8 cellular contexts compared by ENCODE assay signal in genomic region chr11:118916842-118917388, GRCh38. TPM values are rescaled to one million over a fixed set of nuclear protein-coding genes. Genes with fewer than 3 reads are reported as not detected.
DNase-seq lines count a peak whose midpoint lies in the region; ATAC-seq, FAIRE-seq and TF ChIP-seq lines count a peak whose summit lies in the region.

No MANE protein-coding gene starts in this region.

- no peaks in the 10 kb centered on the region for H3K27me3 ChIP-seq in SK-N-SH (ENCODE audit: insufficient read depth)
- no peaks in the 10 kb centered on the region for H3K27me3 ChIP-seq in astrocyte (ENCODE audit: insufficient read depth, low read length)
- no peaks in the 10 kb centered on the region for H3K27me3 ChIP-seq in keratinocyte (ENCODE audit: control insufficient read depth, extremely low read depth, insufficient read depth, low read length)
- H3K27me3 ChIP-seq in thymus (ENCODE audit: control insufficient read depth, insufficient read depth): no peaks in the 10 kb centered on the region

- H3K9me3 Mint-ChIP-seq in astrocyte (ENCODE audit: unreplicated experiment): no peaks in the 10 kb centered on the region

- H3K9me2 ChIP-seq in SK-N-SH: no peaks in the 10 kb centered on the region

- no peaks in the 10 kb centered on the region for H3K36me3 Mint-ChIP-seq in astrocyte (ENCODE audit: low read depth, unreplicated experiment)

- 63% methylated on average over 8 of the region's 8 CpGs for WGBS in SK-N-SH (ENCODE audit: low lambda C conversion rate)
- WGBS in thymus: 92% methylated on average over 8 of the region's 8 CpGs

- H4K20me1 ChIP-seq in SK-N-SH (ENCODE audit: insufficient read depth): peaks cover 21% of the 10 kb centered on the region; the same call in 1 of the 2 replicates
- H4K20me1 ChIP-seq in astrocyte (ENCODE audit: insufficient read depth, low read length): peaks cover 32% of the 10 kb centered on the region
- H4K20me1 ChIP-seq in keratinocyte (ENCODE audit: control insufficient read depth, extremely low read depth, insufficient read depth, low read length): no peaks in the 10 kb centered on the region

- peak overlapping the region; percentile 55 for H3K4me3 Mint-ChIP-seq in astrocyte (ENCODE audit: unreplicated experiment)

- DNase-seq in SK-N-SH (no peak), astrocyte (ENCODE audit: low read depth) (peak; percentile 60), keratinocyte (ENCODE audit: low read depth, low spot score) (no peak)
- DNase-seq in stimulated activated naive CD4-positive, alpha-beta T cell (lab: John Stamatoyannopoulos, UW): no peak

- peaks cover 78% of the 10 kb centered on the region for H3K4me1 Mint-ChIP-seq in astrocyte (ENCODE audit: low read depth, unreplicated experiment)

- H3K27ac ChIP-seq in SK-N-SH (ENCODE audit: low read depth in 2 of 2, low read length in 1 of 2) (peak overlapping the region; percentile 47 to 100), astrocyte (ENCODE audit: low read depth, low read length) (peak overlapping the region; percentile 93), keratinocyte (ENCODE audit: control insufficient read depth, insufficient read depth, low read length) (peak overlapping the region; percentile 99), thymus (ENCODE audit: low read depth) (peak overlapping the region; percentile 32)

- peaks cover 0 to 3% of the 10 kb centered on the region in 2 experiments for H3K36me3 ChIP-seq in SK-N-SH (replicated peaks in 1 of 2; ENCODE audit: control insufficient read depth in 1 of 2, insufficient read depth in 2 of 2, low read length in 1 of 2)
- H3K36me3 ChIP-seq in astrocyte (ENCODE audit: insufficient read depth, low read length): no peaks in the 10 kb centered on the region
- peaks cover 4 to 25% of the 10 kb centered on the region in 2 experiments for H3K36me3 ChIP-seq in keratinocyte (ENCODE audit: control insufficient read depth in 2 of 2, extremely low read depth in 1 of 2, insufficient read depth in 2 of 2, low read length in 2 of 2)
- H3K36me3 ChIP-seq in thymus (ENCODE audit: control insufficient read depth, insufficient read depth): peaks cover 9% of the 10 kb centered on the region

- H3K9ac ChIP-seq in SK-N-SH (no peak overlapping the region; the same call in 1 of the 2 replicates), astrocyte (ENCODE audit: low read length) (peak overlapping the region; percentile 86), keratinocyte (ENCODE audit: control insufficient read depth, extremely low read depth, insufficient read depth, low read length) (peak overlapping the region; percentile 88)

- no peak for ATAC-seq in SK-N-SH treated with all-trans-retinoic acid at 6 μM for 48 hours
- ATAC-seq in GM21528 (IDR thresholded peaks at IDR 0.05; ENCODE audit: low FRiP score, unreplicated experiment): no peak
- ATAC-seq in GM18867 (IDR thresholded peaks at IDR 0.05; ENCODE audit: unreplicated experiment): no peak

- H3K27ac Mint-ChIP-seq in astrocyte (ENCODE audit: unreplicated experiment): peak overlapping the region; percentile 99

- H3K4me3 ChIP-seq in SK-N-SH (ENCODE audit: low read depth in 2 of 2, low read length in 1 of 2): no peak overlapping the region
- H3K4me3 ChIP-seq in astrocyte (ENCODE audit: insufficient read depth, low read depth, low read length): no peak overlapping the region
- peak overlapping the region in 2 of 3 experiments; percentile 2 to 12 for H3K4me3 ChIP-seq in keratinocyte (ENCODE audit: control insufficient read depth in 2 of 3, extremely low read depth in 1 of 3, insufficient read depth in 2 of 3, low read depth in 1 of 3, low read length in 3 of 3)
- H3K4me3 ChIP-seq in thymus (ENCODE audit: low read length): no peak overlapping the region

- H3K27me3 Mint-ChIP-seq in astrocyte (ENCODE audit: low read depth, unreplicated experiment): no peaks in the 10 kb centered on the region

- TF ChIP-seq CTCF in SK-N-SH (IDR thresholded peaks at IDR 0.05) (no peak), astrocyte (IDR thresholded peaks at IDR 0.05; ENCODE audit: insufficient read depth, low read depth, low read length) (no peak), keratinocyte (optimal IDR thresholded peaks at IDR 0.05 in 1 of 3, IDR thresholded peaks at IDR 0.05 in 1 of 3, conservative IDR thresholded peaks at IDR 0.05 in 1 of 3; ENCODE audit: extremely low read depth in 1 of 3, insufficient read depth in 2 of 3, low read length in 3 of 3) (no peak)

- no peaks in the 10 kb centered on the region for H3K9me3 ChIP-seq in SK-N-SH
- no peaks in the 10 kb centered on the region for H3K9me3 ChIP-seq in astrocyte (ENCODE audit: insufficient read depth, low read depth, low read length)
- H3K9me3 ChIP-seq in keratinocyte (ENCODE audit: control insufficient read depth, low read depth, low read length): no peaks in the 10 kb centered on the region
- no peaks in the 10 kb centered on the region for H3K9me3 ChIP-seq in thymus (ENCODE audit: control insufficient read depth)

- H2AFZ ChIP-seq in SK-N-SH (ENCODE audit: low read depth) (no peak overlapping the region), astrocyte (ENCODE audit: low read depth, low read length) (no peak overlapping the region), keratinocyte (ENCODE audit: control insufficient read depth, low read length) (no peak overlapping the region)

- POLR2A ChIA-PET in SK-N-SH (lab: Yijun Ruan, JAX): no interaction called here

- dilution Hi-C loops in keratinocyte (cut with MboI; ENCODE audit: extremely low pct_ligation_motif_present, low sequenced_read_pairs): no loop called here

- H3K9me1 ChIP-seq in keratinocyte (ENCODE audit: control insufficient read depth, extremely low read depth, insufficient read depth, low read length): no peaks in the 10 kb centered on the region

- H3K4me2 ChIP-seq in SK-N-SH (peak overlapping the region; percentile 89; the same call in 1 of the 2 replicates), astrocyte (ENCODE audit: low read length) (peak overlapping the region; percentile 98), keratinocyte (ENCODE audit: control insufficient read depth, extremely low read depth, insufficient read depth, low read depth, low read length) (peak overlapping the region; percentile 76)

- no peak for TF ChIP-seq RAD21 in SK-N-SH (IDR thresholded peaks at IDR 0.05; ENCODE audit: low read length)

- peaks cover 57% of the 10 kb centered on the region for H3F3A ChIP-seq in SK-N-SH (replicated peaks; ENCODE audit: insufficient read depth)

- FAIRE-seq in astrocyte (lab: Jason Lieb, UNC): no peak
- FAIRE-seq in keratinocyte (lab: Jason Lieb, UNC): no peak

- H3K79me2 ChIP-seq in SK-N-SH (ENCODE audit: insufficient read depth) (peaks cover 97% of the 10 kb centered on the region), astrocyte (ENCODE audit: insufficient read depth, low read length) (peaks cover 96% of the 10 kb centered on the region), keratinocyte (ENCODE audit: control insufficient read depth, insufficient read depth, low read length) (peaks cover 65% of the 10 kb centered on the region)

- TF ChIP-seq EP300 in SK-N-SH (IDR thresholded peaks at IDR 0.05; ENCODE audit: borderline replicate concordance in 1 of 2, low read depth in 1 of 2, low read length in 1 of 2): no peak

- peaks cover 93% of the 10 kb centered on the region in 2 experiments; a peak in 3 of 4 replicates for H3K4me1 ChIP-seq in SK-N-SH (ENCODE audit: control insufficient read depth in 1 of 2, insufficient read depth in 2 of 2, low read depth in 1 of 2, low read length in 1 of 2)
- peaks cover 96% of the 10 kb centered on the region for H3K4me1 ChIP-seq in astrocyte (ENCODE audit: insufficient read depth, low read length)
- H3K4me1 ChIP-seq in keratinocyte (ENCODE audit: control insufficient read depth, extremely low read depth, insufficient read depth, low read length): peaks cover 98% of the 10 kb centered on the region
- H3K4me1 ChIP-seq in thymus (ENCODE audit: control insufficient read depth, insufficient read depth, low read length): peaks cover 77% of the 10 kb centered on the region

- CTCF ChIA-PET in SK-N-SH (lab: Yijun Ruan, JAX): interaction anchor here (1.5 kb wide), 1 partner anchor 9 kb away, joined by 10 read pairs; no protein-coding TSS in a partner anchor

RNA-seq across cellular contexts. Expression of gene BCL9L, which starts 8.8 kb away (rescaled TPM):
- polyA plus RNA-seq in SK-N-SH (2012; rRNA removed) (4.5 and 12.1 TPM in 2 replicates), keratinocyte (7.7 to 21.3 TPM (median 10.6 TPM) in 3 replicates), thymus (14.0 TPM)
- 4.6 and 8.6 TPM in 2 replicates for polyA plus RNA-seq in SK-N-SH (2012; cell fraction: cytosol; rRNA removed)
- 21.7 and 24.0 TPM in 2 replicates for polyA plus RNA-seq in SK-N-SH (2012; cell fraction: nucleus; rRNA removed)
- total RNA-seq in astrocyte: 128 and 138 TPM in 2 replicates
- polyA plus RNA-seq in keratinocyte (2011; ENCODE audit: low read depth): 34.3 TPM
- polyA plus RNA-seq in keratinocyte (2011; cell fraction: cytosol; rRNA removed): 11.9 and 23.9 TPM in 2 replicates
- polyA plus RNA-seq in keratinocyte (2011; cell fraction: nucleus; rRNA removed): 70.6 and 95.4 TPM in 2 replicates
- 55.8 and 88.0 TPM in 2 replicates for polyA plus RNA-seq in keratinocyte (2012; ENCODE audit: low replicate concordance)
- polyA minus RNA-seq in keratinocyte: 12.1 to 134 TPM (median 12.5 TPM) in 3 replicates
- 73.9 TPM for polyA minus RNA-seq in keratinocyte (2011; cell fraction: cytosol; rRNA and poly(A)+ RNA removed)
- polyA minus RNA-seq in keratinocyte (2011; cell fraction: nucleus; rRNA and poly(A)+ RNA removed): 91.6 and 94.2 TPM in 2 replicates

RNA-seq across cellular contexts. Expression of gene CXCR5, which starts 33.2 kb away (rescaled TPM):
- polyA plus RNA-seq in SK-N-SH (2012; rRNA removed) (0.02 TPM in 1 of 2 replicates, not detected in the other), keratinocyte (not detected in 3 replicates), thymus (1.3 TPM)
- not detected in 2 replicates for polyA plus RNA-seq in SK-N-SH (2012; cell fraction: cytosol; rRNA removed)
- polyA plus RNA-seq in SK-N-SH (2012; cell fraction: nucleus; rRNA removed): not detected in 2 replicates
- 0.07 and 0.12 TPM in 2 replicates for total RNA-seq in astrocyte
- polyA plus RNA-seq in keratinocyte (2011; ENCODE audit: low read depth): not detected
- not detected in 2 replicates for polyA plus RNA-seq in keratinocyte (2011; cell fraction: cytosol; rRNA removed)
- polyA plus RNA-seq in keratinocyte (2011; cell fraction: nucleus; rRNA removed): not detected in 2 replicates
- polyA plus RNA-seq in keratinocyte (2012; ENCODE audit: low replicate concordance): 0.04 TPM in 1 of 2 replicates, not detected in the other
- not detected in 3 replicates for polyA minus RNA-seq in keratinocyte
- polyA minus RNA-seq in keratinocyte (2011; cell fraction: cytosol; rRNA and poly(A)+ RNA removed): not detected
- polyA minus RNA-seq in keratinocyte (2011; cell fraction: nucleus; rRNA and poly(A)+ RNA removed): not detected in 2 replicates

RNA-seq across cellular contexts. Expression of gene UPK2, which starts 39.2 kb away (rescaled TPM):
- polyA plus RNA-seq in SK-N-SH (2012; rRNA removed) (0.15 and 0.21 TPM in 2 replicates), keratinocyte (0.13 to 0.25 TPM (median 0.20 TPM) in 3 replicates), thymus (2.9 TPM)
- 0.13 and 0.16 TPM in 2 replicates for polyA plus RNA-seq in SK-N-SH (2012; cell fraction: cytosol; rRNA removed)
- polyA plus RNA-seq in SK-N-SH (2012; cell fraction: nucleus; rRNA removed): 0.14 and 0.38 TPM in 2 replicates
- total RNA-seq in astrocyte: 0.43 TPM in 1 of 2 replicates, not detected in the other
- polyA plus RNA-seq in keratinocyte (2011; ENCODE audit: low read depth): not detected
- polyA plus RNA-seq in keratinocyte (2011; cell fraction: cytosol; rRNA removed): 0.44 and 0.55 TPM in 2 replicates
- polyA plus RNA-seq in keratinocyte (2011; cell fraction: nucleus; rRNA removed): 0.17 and 0.50 TPM in 2 replicates
- polyA plus RNA-seq in keratinocyte (2012; ENCODE audit: low replicate concordance): 0.44 and 0.50 TPM in 2 replicates
- polyA minus RNA-seq in keratinocyte: 1.2 TPM in 1 of 3 replicates, not detected in the others
- not detected for polyA minus RNA-seq in keratinocyte (2011; cell fraction: cytosol; rRNA and poly(A)+ RNA removed)
- not detected in 2 replicates for polyA minus RNA-seq in keratinocyte (2011; cell fraction: nucleus; rRNA and poly(A)+ RNA removed)

RNA-seq across cellular contexts. Expression of gene FOXR1, which starts 54.6 kb away (rescaled TPM):
- polyA plus RNA-seq in SK-N-SH (2012; rRNA removed) (not detected in 2 replicates), keratinocyte (not detected in 3 replicates), thymus (not detected)
- polyA plus RNA-seq in SK-N-SH (2012; cell fraction: cytosol; rRNA removed): not detected in 2 replicates
- polyA plus RNA-seq in SK-N-SH (2012; cell fraction: nucleus; rRNA removed): not detected in 2 replicates
- not detected in 2 replicates for total RNA-seq in astrocyte
- polyA plus RNA-seq in keratinocyte (2011; ENCODE audit: low read depth): not detected
- polyA plus RNA-seq in keratinocyte (2011; cell fraction: cytosol; rRNA removed): not detected in 2 replicates
- polyA plus RNA-seq in keratinocyte (2011; cell fraction: nucleus; rRNA removed): not detected in 2 replicates
- not detected in 2 replicates for polyA plus RNA-seq in keratinocyte (2012; ENCODE audit: low replicate concordance)
- polyA minus RNA-seq in keratinocyte: not detected in 3 replicates
- not detected for polyA minus RNA-seq in keratinocyte (2011; cell fraction: cytosol; rRNA and poly(A)+ RNA removed)
- not detected in 2 replicates for polyA minus RNA-seq in keratinocyte (2011; cell fraction: nucleus; rRNA and poly(A)+ RNA removed)

Comparison
In these comparisons a context has a peak if more than half of its experiments do, and no peak if none do; other contexts are left out.
1. H3K27ac ChIP-seq: peak in every context shown above with its lines; median percentile 99 in keratinocyte; 93 in astrocyte; 74 in SK-N-SH; 32 in thymus.
2. H3K4me3 ChIP-seq: peak in keratinocyte (2 of 3); none in SK-N-SH (0 of 2), astrocyte (single experiment) and thymus (single experiment).
3. Peak in every context shown above with its lines, with median percentiles within 50 percentile points of each other: H3K4me2 ChIP-seq.